ENCODE assay signal across 8 cellular contexts in genomic region chr3:150763841-150764483, GRCh38. TPM values are rescaled to one million over a fixed set of nuclear protein-coding genes. Genes with fewer than 3 reads are reported as not detected.
DNase-seq lines count a peak whose midpoint lies in the region; ATAC-seq, FAIRE-seq and TF ChIP-seq lines count a peak whose summit lies in the region.

No MANE protein-coding gene starts in this region.

- no peak for TF ChIP-seq EP300 in GM12878 (IDR thresholded peaks at IDR 0.05; ENCODE audit: borderline replicate concordance in 1 of 2, control insufficient read depth in 1 of 2, low read depth in 2 of 2, low read length in 2 of 2)

- DNase-seq in D721Med (ENCODE audit: insufficient read length, low spot score) (no peak), RWPE2 (ENCODE audit: low spot score) (no peak), GM12878 (ENCODE audit: low read depth, low spot score) (no peak), hepatocyte (ENCODE audit: low spot score) (peak; percentile 85), psoas muscle (peak; percentile 67 to 80)

- 6% methylated on average over 27 of the region's 27 CpGs for WGBS in GM12878 (ENCODE audit: insufficient coverage, insufficient replicate concordance, low lambda C conversion rate, missing lambda C conversion rate)
- 4% methylated on average over 27 of the region's 27 CpGs for WGBS in hepatocyte (ENCODE audit: low lambda C conversion rate, missing lambda C conversion rate)
- WGBS in psoas muscle, 3 donors, result 6 to 7% (median 7%) methylated on average over 27 of the region's 27 CpGs

- H3K79me2 ChIP-seq in GM12878 (ENCODE audit: control insufficient read depth, insufficient read depth, low read length) (peaks cover 55% of the 10 kb centered on the region), hepatocyte (peaks cover 34% of the 10 kb centered on the region)

- H3K27me3 ChIP-seq in HUES6 (ENCODE audit: control insufficient read depth, insufficient read depth, low read length) (peaks cover 20% of the 10 kb centered on the region), RWPE2 (ENCODE audit: insufficient read depth, poor library complexity, severe bottlenecking) (no peaks in the 10 kb centered on the region), GM12878 (replicated peaks in 1 of 2; ENCODE audit: control insufficient read depth in 2 of 2, insufficient read depth in 2 of 2, low read length in 1 of 2) (no peaks in the 10 kb centered on the region), hepatocyte (no peaks in the 10 kb centered on the region), psoas muscle (ENCODE audit: insufficient read depth in 3 of 3, low read length in 2 of 3) (no peaks in the 10 kb centered on the region)

- no peaks in the 10 kb centered on the region for H3K9me2 ChIP-seq in hepatocyte (replicated peaks; ENCODE audit: insufficient read depth)

- BruUV-seq in GM12878 (replicated peaks; lab: Mats Ljungman, UMichigan), result TSS peak; percentile 97

- CTCF ChIA-PET in GM12878 (lab: Yijun Ruan, JAX), result interaction anchor here (0.9 to 3.9 kb wide), 26 partner anchors 10 to 464 kb away, joined by 3 to 42 read pairs (median 5); partner anchors contain the start of gene ERICH6

- TF ChIP-seq POLR2A in GM12878 (IDR thresholded peaks at IDR 0.05; ENCODE audit: low read depth, low read length), result no peak

- H3K36me3 ChIP-seq in HUES6 (ENCODE audit: control insufficient read depth, insufficient read depth, low read length) (no peaks in the 10 kb centered on the region; the same call in 1 of the 2 replicates), RWPE2 (ENCODE audit: low read depth) (peaks cover 20% of the 10 kb centered on the region), GM12878 (ENCODE audit: control insufficient read depth in 2 of 2, insufficient read depth in 2 of 2, low read length in 1 of 2) (no peaks in the 10 kb centered on the region), hepatocyte (replicated peaks; ENCODE audit: insufficient read depth, low read depth) (no peaks in the 10 kb centered on the region), psoas muscle (ENCODE audit: insufficient read depth in 1 of 2, low read depth in 1 of 2) (no peaks in the 10 kb centered on the region)

- H3K4me2 ChIP-seq in GM12878 (ENCODE audit: control insufficient read depth, insufficient read depth) (peak overlapping the region; percentile 95), hepatocyte (peak overlapping the region; percentile 82)

- H3K4me1 ChIP-seq in HUES6 (ENCODE audit: control insufficient read depth, insufficient read depth, low read length), result peaks cover 34% of the 10 kb centered on the region
- H3K4me1 ChIP-seq in RWPE2 (ENCODE audit: insufficient read depth, poor library complexity, severe bottlenecking), result peaks cover 28% of the 10 kb centered on the region
- H3K4me1 ChIP-seq in GM12878 (ENCODE audit: control insufficient read depth, insufficient read depth, low read length), result peaks cover 29% of the 10 kb centered on the region
- peaks cover 35% of the 10 kb centered on the region for H3K4me1 ChIP-seq in hepatocyte (ENCODE audit: insufficient read depth)
- peaks cover 30% of the 10 kb centered on the region for H3K4me1 ChIP-seq in psoas muscle

- peak; percentile 41 for TF ChIP-seq CTCF in D721Med (IDR thresholded peaks at IDR 0.05; ENCODE audit: insufficient read depth, missing control alignments)
- TF ChIP-seq CTCF in RWPE2 (IDR thresholded peaks at IDR 0.05; ENCODE audit: poor library complexity, severe bottlenecking), result peak; percentile 75
- TF ChIP-seq CTCF in GM12878 (IDR thresholded peaks at IDR 0.05 in 2 of 3, conservative IDR thresholded peaks at IDR 0.05 in 1 of 3; ENCODE audit: control insufficient read depth in 2 of 3, extremely low read depth in 1 of 3, insufficient read depth in 1 of 3, low read depth in 3 of 3, low read length in 3 of 3), result peak; percentile 35 to 65 (median 61)
- TF ChIP-seq CTCF in hepatocyte (IDR thresholded peaks at IDR 0.05; ENCODE audit: poor library complexity), result peak; percentile 61
- peak; percentile 55 for TF ChIP-seq CTCF in psoas muscle (IDR thresholded peaks at IDR 0.05)

- intact Hi-C loops in GM12878 (cut with micrococcal nuclease; ENCODE audit: unreplicated experiment), result loop anchor here (2.0 to 5.0 kb wide), 5 partner anchors 42 to 1508 kb away; partner anchors contain the start of genes EIF2A, SELENOT and SERP1
- intact Hi-C loops in psoas muscle (cut with DNase I), result loop anchor here in 1 of 2 donors (5.0 to 10.0 kb wide), 3 partner anchors 62 to 217 kb away; partner anchors contain the start of genes EIF2A, ERICH6, SELENOT and SERP1

- TF ChIP-seq RAD21 in GM12878 (IDR thresholded peaks at IDR 0.05; ENCODE audit: insufficient read depth, low read depth, low read length), result peak; percentile 34; the same call in 1 of the 2 replicates

- H2AFZ ChIP-seq in GM12878 (ENCODE audit: control insufficient read depth, low read depth, low read length), result peak overlapping the region; percentile 31
- peak overlapping the region; percentile 83 for H2AFZ ChIP-seq in hepatocyte

- SMC1A ChIA-PET in GM12878 (lab: Charles Lee; ENCODE audit: uncharacterized antibody, unreplicated experiment), result interaction anchor here (0.6 to 8.5 kb wide), 27 partner anchors 9 to 1154 kb away, joined by 3 to 68 read pairs (median 4); no protein-coding TSS in a partner anchor

- H3K9me3 ChIP-seq in HUES6 (ENCODE audit: control insufficient read depth, insufficient read depth, low read depth, low read length) (no peaks in the 10 kb centered on the region), RWPE2 (ENCODE audit: severe bottlenecking) (no peaks in the 10 kb centered on the region), GM12878 (replicated peaks; ENCODE audit: control insufficient read depth, insufficient read depth, low read length) (no peaks in the 10 kb centered on the region), hepatocyte (ENCODE audit: low read depth) (no peaks in the 10 kb centered on the region), psoas muscle (no peaks in the 10 kb centered on the region)

- H4K20me1 ChIP-seq in GM12878 (ENCODE audit: control insufficient read depth, insufficient read depth) (no peaks in the 10 kb centered on the region), hepatocyte (ENCODE audit: insufficient read depth, poor library complexity, severe bottlenecking) (peaks cover 23% of the 10 kb centered on the region)

- POLR2A ChIA-PET in GM12878 (lab: Charles Lee), result interaction anchor here (0.8 to 7.1 kb wide), 16 partner anchors 9 to 354 kb away, joined by 3 to 40 read pairs (median 4); partner anchors contain the start of genes EIF2A, ERICH6, SELENOT and SERP1

- RAD21 ChIA-PET in GM12878 (lab: Charles Lee; ENCODE audit: unreplicated experiment), result interaction anchor here (0.6 to 6.6 kb wide), 28 partner anchors 9 to 455 kb away, joined by 3 to 36 read pairs (median 4); partner anchors contain the start of genes ERICH6 and SELENOT

- in situ Hi-C loops in GM12878 (cut with MboI), result no loop called here

- H3K9ac ChIP-seq in HUES6 (ENCODE audit: low read length) (peak overlapping the region; percentile 81), GM12878 (ENCODE audit: control insufficient read depth, insufficient read depth, low read length) (peak overlapping the region; percentile 87)

- H3K27ac ChIP-seq in HUES6 (ENCODE audit: low read depth, low read length), result no peak overlapping the region
- peak overlapping the region; percentile 81 for H3K27ac ChIP-seq in RWPE2 (ENCODE audit: poor library complexity, severe bottlenecking)
- H3K27ac ChIP-seq in GM12878 (ENCODE audit: control insufficient read depth, insufficient read depth), result peak overlapping the region; percentile 77
- peak overlapping the region; percentile 97 for H3K27ac ChIP-seq in hepatocyte
- H3K27ac ChIP-seq in psoas muscle, result peak overlapping the region; percentile 95

- H3K4me3 ChIP-seq in HUES6 (ENCODE audit: low read depth, low read length) (peak overlapping the region; percentile 86), RWPE2 (ENCODE audit: severe bottlenecking) (peak overlapping the region; percentile 86), GM12878 (peak overlapping the region; percentile 94), hepatocyte (peak overlapping the region; percentile 71), psoas muscle (peak overlapping the region; percentile 90)

- FAIRE-seq in D721Med (lab: Jason Lieb, UNC), result no peak
- FAIRE-seq in GM12878 (lab: Jason Lieb, UNC), result no peak

- ATAC-seq in GM19438 (IDR thresholded peaks at IDR 0.05; ENCODE audit: low read depth, unreplicated experiment), result peak; percentile 24
- peak; percentile 58 for ATAC-seq in RWPE2 (ENCODE audit: low read depth)
- ATAC-seq in GM12878, result peak; percentile 58
- peak; percentile 66 to 81 (median 72) for ATAC-seq in psoas muscle
- no peak for ATAC-seq in GM18519 (IDR thresholded peaks at IDR 0.05; ENCODE audit: low FRiP score, unreplicated experiment)

TF ChIP-seq in GM12878, 131 proteins besides CTCF, POLR2A, EP300 and RAD21 (continues in another document):
- TF ChIP-seq IKZF1 (conservative IDR thresholded peaks at IDR 0.05) (0 out of 2 replicates have a peak, but pooled peaks have one; percentile 0), GATAD2B (conservative IDR thresholded peaks at IDR 0.05; ENCODE audit: low read depth) (peak; percentile 47), RUNX3 (IDR thresholded peaks at IDR 0.05; ENCODE audit: low read length) (peak; percentile 60; the same call in 1 of the 2 replicates)

RNA-seq across cellular contexts. Expression of gene SIAH2, which starts 1.0 kb away (rescaled TPM):
- total RNA-seq in GM12878 (2013; cell fraction: nucleolus; rRNA removed), result 14.5 and 16.2 TPM in 2 replicates
- total RNA-seq in GM12878 (2014; rRNA removed), result 41.4 and 47.0 TPM in 2 replicates
- 26.9 and 27.8 TPM in 2 replicates for total RNA-seq in GM12878 (2014; rRNA removed; fragmentation: Illumina TruSeq; extraction: Trizol)
- 31.7 and 38.0 TPM in 2 replicates for total RNA-seq in GM12878 (2021)
- polyA plus RNA-seq in GM12878 (2011; ENCODE audit: low read depth), result 8.3 TPM
- polyA plus RNA-seq in GM12878 (2011; rRNA removed), result 42.3 and 51.5 TPM in 2 replicates
- polyA plus RNA-seq in GM12878 (2011; cell fraction: cytosol; rRNA removed), result 77.7 and 114 TPM in 2 replicates
- 83.3 and 88.1 TPM in 2 replicates for polyA plus RNA-seq in GM12878 (2011; cell fraction: nucleus; rRNA removed)
- polyA plus RNA-seq in GM12878 (2012), result 13.3 and 27.8 TPM in 2 replicates
- 33.7 and 37.2 TPM in 2 replicates for polyA plus RNA-seq in GM12878 (2014; fragmentation: Illumina TruSeq; extraction: Trizol)
- polyA plus RNA-seq in GM12878 (2014; fragmentation: Nextera tagmentation; extraction: Ambion mirVana), result 10 to 100 TPM in 1 of 2 experiments, 1 to 10 TPM in 1; 6.1 to 14.2 TPM
- 41.4 and 43.0 TPM in 2 replicates for polyA plus RNA-seq in GM12878 (2014; rRNA removed)
- polyA plus RNA-seq in GM12878 (2016; fragmentation: Nextera tagmentation; extraction: Ambion mirVana), result 10 to 100 TPM in 1 of 2 experiments, 1 to 10 TPM in 1; 3.3 to 16.3 TPM
- polyA minus RNA-seq in GM12878 (2011; rRNA and poly(A)+ RNA removed), result 59.1 and 114 TPM in 2 replicates
- polyA minus RNA-seq in GM12878 (2011; cell fraction: cytosol; rRNA and poly(A)+ RNA removed), result 28.7 and 37.3 TPM in 2 replicates
- polyA minus RNA-seq in GM12878 (2011; cell fraction: nucleus; rRNA and poly(A)+ RNA removed), result 13.7 and 23.2 TPM in 2 replicates
- total RNA-seq in hepatocyte, result 43.6 and 46.4 TPM in 2 replicates
- 54.3 and 57.9 TPM in 2 replicates for polyA plus RNA-seq in hepatocyte
- total RNA-seq in psoas muscle, result 10 to 100 TPM; 10.2 to 13.6 (median 11.7) TPM
- 10 to 100 TPM in 2 of 3 donors, 1 to 10 TPM in 1; 8.8 to 15.2 (median 13.8) TPM for polyA plus RNA-seq in psoas muscle

Comparison
In these comparisons a context has a peak if more than half of its experiments do, and no peak if none do; other contexts are left out.
1. DNase-seq: peak in hepatocyte (single experiment) and psoas muscle (2 of 2); none in D721Med (single experiment), RWPE2 (single experiment) and GM12878 (single experiment).
2. Peak in every context shown above with its lines, with median percentiles within 50 percentile points of each other: CTCF ChIP-seq and H3K4me3 ChIP-seq.